In the genomic region with DNA sequence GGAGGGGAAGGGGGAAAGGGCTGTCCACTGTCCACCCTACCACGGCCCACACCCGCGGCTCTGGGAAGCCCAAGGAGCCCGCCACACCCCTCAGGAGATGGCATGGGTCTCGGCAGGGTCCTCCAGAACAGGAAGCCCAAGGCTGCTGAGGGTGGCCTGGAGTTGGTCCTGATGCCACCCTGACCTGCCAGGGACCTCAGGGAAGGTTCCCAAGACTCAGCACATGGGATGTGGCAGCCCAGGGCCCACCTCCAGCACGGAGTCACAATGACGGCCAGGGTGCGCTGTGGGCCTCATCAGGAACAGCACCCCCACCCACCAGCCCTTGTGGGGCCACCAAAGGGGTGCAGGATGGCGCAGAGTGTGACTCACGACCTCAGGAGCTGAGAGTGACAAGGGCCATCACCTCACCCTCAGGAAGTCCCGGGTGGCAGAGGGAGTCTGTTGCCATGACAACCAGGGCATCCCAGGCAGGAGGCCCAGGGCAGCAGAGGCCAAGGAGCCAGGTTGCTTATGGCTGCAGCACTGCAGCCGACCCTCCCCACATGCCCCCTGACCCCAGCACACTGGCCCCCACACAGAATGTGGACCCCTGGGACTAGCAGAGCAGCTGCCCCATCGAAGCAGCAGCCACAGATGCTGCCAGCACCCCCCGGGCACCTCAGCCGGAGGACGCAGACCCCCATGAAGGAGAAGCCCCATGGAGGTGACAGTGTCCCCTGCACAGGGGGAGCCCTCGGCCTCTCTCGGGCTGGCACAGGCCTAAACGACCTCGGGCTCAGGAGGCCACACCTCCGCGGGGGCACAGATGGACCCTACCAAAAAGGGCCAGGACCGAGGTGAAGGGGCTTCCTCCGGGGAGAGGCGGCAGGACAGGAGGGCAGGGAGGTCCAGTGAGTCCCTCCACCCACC, we compare ENCODE assay signal across 22 cellular contexts. TPM values are rescaled to one million over a fixed set of nuclear protein-coding genes. Genes with fewer than 3 reads are reported as not detected.
DNase-seq lines count a peak whose midpoint lies in the region; ATAC-seq, FAIRE-seq and TF ChIP-seq lines count a peak whose summit lies in the region.
"Had no signal": no experiment of that assay in that cellular context is flagged by ENCODE, and none has a peak within 500 bp of the region (broad histone marks: within the 10 kb centered on the region; RNA-seq: fewer than 3 reads in every experiment).

No MANE protein-coding gene starts in this region.

- no peak overlapping the region for H3K4me3 ChIP-seq in kidney (ENCODE audit: low read length in 2 of 2)
- H3K4me3 ChIP-seq: body of pancreas had no signal

- H3K27ac Mint-ChIP-seq in activated T-cell treated with anti-CD3 and anti-CD28 coated beads, Interleukin-2, amount 50 U/mL, for 72 hours = no peak overlapping the region
- no peak overlapping the region for H3K27ac Mint-ChIP-seq in T-helper 17 cell
- H3K27ac Mint-ChIP-seq: activated CD4-positive, alpha-beta T cell treated with anti-CD3 and anti-CD28 coated beads, Interleukin-2, amount 10 ng/mL, durations not matched to agents 24 days and 14 days; activated naive CD8-positive, alpha-beta T cell; CD4-positive, alpha-beta T cell; mesothelial cell of epicardium; stimulated activated naive B cell treated with anti-CD40 and anti-IgM and Interleukin-4, amounts not matched to agents 10 μg/mL and 1 μg/mL and 100 μg/mL, for 72 hours had no signal

- no peak for TF ChIP-seq CTCF in kidney (IDR thresholded peaks at IDR 0.05; ENCODE audit: borderline replicate concordance, extremely low read depth, insufficient read depth)

- no peaks in the 10 kb centered on the region for H3K4me1 ChIP-seq in kidney (ENCODE audit: control insufficient read depth in 1 of 2, insufficient read depth in 1 of 2, low read depth in 1 of 2, low read length in 2 of 2)
- H3K4me1 ChIP-seq: body of pancreas had no signal

- no peaks in the 10 kb centered on the region for H3K27me3 Mint-ChIP-seq in activated T-cell treated with anti-CD3 and anti-CD28 coated beads, Interleukin-2, amount 50 U/mL, for 72 hours (ENCODE audit: low read depth)
- peaks cover 9% of the 10 kb centered on the region for H3K27me3 Mint-ChIP-seq in activated T-cell treated with anti-CD3 and anti-CD28 coated beads, Interleukin-2, amount 50 U/mL, for 4 hours (ENCODE audit: low read depth)
- H3K27me3 Mint-ChIP-seq in T-helper 17 cell = peaks cover 11% of the 10 kb centered on the region
- H3K27me3 Mint-ChIP-seq: activated CD4-positive, alpha-beta T cell treated with anti-CD3 and anti-CD28 coated beads, Interleukin-2, amount 10 ng/mL, durations not matched to agents 24 days and 14 days; activated naive CD8-positive, alpha-beta T cell had no signal

- H3K9ac ChIP-seq in kidney (ENCODE audit: low read length in 2 of 2) = no peak overlapping the region

- FAIRE-seq in kidney (lab: Jason Lieb, UNC) = no peak
- FAIRE-seq: TTC549 had no signal

- H3K4me1 Mint-ChIP-seq in activated T-cell treated with anti-CD3 and anti-CD28 coated beads, Interleukin-2, amount 50 U/mL, for 72 hours (ENCODE audit: low read depth) = no peaks in the 10 kb centered on the region
- no peaks in the 10 kb centered on the region for H3K4me1 Mint-ChIP-seq in activated T-cell treated with anti-CD3 and anti-CD28 coated beads, Interleukin-2, amount 50 U/mL, for 4 hours (ENCODE audit: low read depth)
- H3K4me1 Mint-ChIP-seq in T-helper 17 cell = peaks cover 4% of the 10 kb centered on the region
- H3K4me1 Mint-ChIP-seq: activated CD4-positive, alpha-beta T cell treated with anti-CD3 and anti-CD28 coated beads, Interleukin-2, amount 10 ng/mL, durations not matched to agents 24 days and 14 days; stimulated activated naive B cell treated with anti-CD40 and anti-IgM and Interleukin-4, amounts not matched to agents 10 μg/mL and 1 μg/mL and 100 μg/mL, for 72 hours had no signal

- H3K36me3 Mint-ChIP-seq in activated T-cell treated with anti-CD3 and anti-CD28 coated beads, Interleukin-2, amount 50 U/mL, for 72 hours (ENCODE audit: insufficient read depth in 2 of 2) = no peaks in the 10 kb centered on the region
- no peaks in the 10 kb centered on the region for H3K36me3 Mint-ChIP-seq in activated T-cell treated with anti-CD3 and anti-CD28 coated beads, Interleukin-2, amount 50 U/mL, for 4 hours (ENCODE audit: insufficient read depth)
- no peaks in the 10 kb centered on the region for H3K36me3 Mint-ChIP-seq in T-helper 17 cell (ENCODE audit: low read depth)
- H3K36me3 Mint-ChIP-seq: activated naive CD8-positive, alpha-beta T cell; mesothelial cell of epicardium; stimulated activated naive B cell treated with anti-CD40 and anti-IgM and Interleukin-4, amounts not matched to agents 10 μg/mL and 1 μg/mL and 100 μg/mL, for 72 hours had no signal

- no peak overlapping the region for H3K27ac ChIP-seq in kidney (ENCODE audit: low read depth in 2 of 2, low read length in 2 of 2)
- H3K27ac ChIP-seq: body of pancreas had no signal

- peak in 1 of 2 donors; percentile 14 for DNase-seq in activated T-cell treated with anti-CD3 and anti-CD28 coated beads, Interleukin-2, amount 50 U/mL, for 72 hours
- DNase-seq in activated T-cell treated with anti-CD3 and anti-CD28 coated beads, Interleukin-2, amount 50 U/mL, for 4 hours = no peak
- DNase-seq in T-helper 17 cell (peak in 2 of 3 donors; percentile 5 to 7), kidney (peak; percentile 73), SKM-1 treated with dmso at 0.1 percent for 144 hours (lab: John Stamatoyannopoulos, UW; ENCODE audit: unreplicated experiment) (no peak), NCI-H1436 treated with DMSO at 0.1 percent for 48 hours (lab: John Stamatoyannopoulos, UW) (no peak), NCI-H2107 treated with DMSO at 0.1 percent for 48 hours (lab: John Stamatoyannopoulos, UW; ENCODE audit: unreplicated experiment) (no peak)
- DNase-seq in stimulated activated CD8-positive, alpha-beta memory T cell treated with anti-CD3 and anti-CD28 coated beads, Interleukin-4, amount 100 ng/mL, for 48 hours = peak; percentile 34
- DNase-seq: activated CD4-positive, alpha-beta T cell treated with anti-CD3 and anti-CD28 coated beads, Interleukin-2, amount 10 ng/mL, durations not matched to agents 24 days and 14 days; activated T-cell treated with anti-CD3 and anti-CD28 coated beads, Interleukin-2, amount 50 U/mL, for 1 hour; body of pancreas; DMS153; GDM1; left colon; NCI-H2171; NCI-H526; stimulated activated naive B cell treated with anti-CD40 and anti-IgM and Interleukin-4, amounts not matched to agents 10 μg/mL and 1 μg/mL and 100 μg/mL, for 72 hours had no signal

- H3K9me3 ChIP-seq in T-helper 17 cell (ENCODE audit: control insufficient read depth, low read length, poor library complexity, severe bottlenecking) = no peaks in the 10 kb centered on the region
- H3K9me3 ChIP-seq in kidney (ENCODE audit: control insufficient read depth in 1 of 2, low read length in 2 of 2) = no peaks in the 10 kb centered on the region
- H3K9me3 ChIP-seq: body of pancreas had no signal

- intact Hi-C loops in kidney (cut with DNase I) = no loop called here

- peak; percentile 46 to 49 for ATAC-seq in activated T-cell treated with anti-CD3 and anti-CD28 coated beads, Interleukin-2, amount 50 U/mL, for 72 hours (replicated peaks in 1 of 2)
- ATAC-seq in activated T-cell treated with anti-CD3 and anti-CD28 coated beads, Interleukin-2, amount 50 U/mL, for 4 hours = no peak
- no peak for ATAC-seq in T-helper 17 cell
- ATAC-seq: body of pancreas; left colon; stimulated activated naive B cell treated with anti-CD40 and anti-IgM and Interleukin-4, amounts not matched to agents 10 μg/mL and 1 μg/mL and 100 μg/mL, for 72 hours had no signal

- H3K4me3 Mint-ChIP-seq in activated T-cell treated with anti-CD3 and anti-CD28 coated beads, Interleukin-2, amount 50 U/mL, for 72 hours = no peak overlapping the region
- no peak overlapping the region for H3K4me3 Mint-ChIP-seq in activated T-cell treated with anti-CD3 and anti-CD28 coated beads, Interleukin-2, amount 50 U/mL, for 4 hours
- no peak overlapping the region for H3K4me3 Mint-ChIP-seq in T-helper 17 cell
- H3K4me3 Mint-ChIP-seq: activated CD4-positive, alpha-beta T cell treated with anti-CD3 and anti-CD28 coated beads, Interleukin-2, amount 10 ng/mL, durations not matched to agents 24 days and 14 days; activated naive CD8-positive, alpha-beta T cell; CD4-positive, alpha-beta T cell; mesothelial cell of epicardium; stimulated activated naive B cell treated with anti-CD40 and anti-IgM and Interleukin-4, amounts not matched to agents 10 μg/mL and 1 μg/mL and 100 μg/mL, for 72 hours had no signal

- H3K36me3 ChIP-seq in kidney (ENCODE audit: control insufficient read depth in 1 of 2, insufficient read depth in 2 of 2, low read length in 2 of 2) = no peaks in the 10 kb centered on the region

- H3K9me3 Mint-ChIP-seq in activated T-cell treated with anti-CD3 and anti-CD28 coated beads, Interleukin-2, amount 50 U/mL, for 72 hours = no peaks in the 10 kb centered on the region
- no peaks in the 10 kb centered on the region for H3K9me3 Mint-ChIP-seq in activated T-cell treated with anti-CD3 and anti-CD28 coated beads, Interleukin-2, amount 50 U/mL, for 4 hours
- H3K9me3 Mint-ChIP-seq: activated CD4-positive, alpha-beta T cell treated with anti-CD3 and anti-CD28 coated beads, Interleukin-2, amount 10 ng/mL, durations not matched to agents 24 days and 14 days; CD4-positive, alpha-beta T cell; mesothelial cell of epicardium; stimulated activated naive B cell treated with anti-CD40 and anti-IgM and Interleukin-4, amounts not matched to agents 10 μg/mL and 1 μg/mL and 100 μg/mL, for 72 hours had no signal

RNA-seq across cellular contexts. Expression of a gene that starts 34.3 kb away (rescaled TPM):
- 10 to 100 TPM; 28.8 to 30.1 TPM for total RNA-seq in activated T-cell treated with anti-CD3 and anti-CD28 coated beads, Interleukin-2, amount 50 U/mL, for 72 hours
- total RNA-seq in activated T-cell treated with anti-CD3 and anti-CD28 coated beads, Interleukin-2, amount 50 U/mL, for 4 hours = 1 to 10 TPM; 2.5 to 4.5 (median 3.1) TPM
- total RNA-seq in T-helper 17 cell (under 1 TPM in 1 of 2 donors, not detected in 1; 0.18 TPM), kidney (0.54 TPM)
- polyA plus RNA-seq in kidney (ENCODE audit: insufficient read depth, low read depth, low replicate concordance) = 0.58 TPM
- total RNA-seq: CD4-positive, alpha-beta T cell; fibroblast of lung had no signal

Comparison
In these comparisons a context has a peak if more than half of its experiments do, and no peak if none do; other contexts are left out.
1. ATAC-seq: peak in activated T-cell treated with anti-CD3 and anti-CD28 coated beads, Interleukin-2, amount 50 U/mL, for 72 hours (2 of 2); none in activated T-cell treated with anti-CD3 and anti-CD28 coated beads, Interleukin-2, amount 50 U/mL, for 4 hours (0 of 2) and T-helper 17 cell (single experiment).
2. RNA of a gene that starts 34.3 kb away (total RNA-seq): 28.8 to 30.1 TPM in activated T-cell treated with anti-CD3 and anti-CD28 coated beads, Interleukin-2, amount 50 U/mL, for 72 hours; 2.5 to 4.5 TPM in activated T-cell treated with anti-CD3 and anti-CD28 coated beads, Interleukin-2, amount 50 U/mL, for 4 hours, 0.54 TPM in kidney (single experiment) and 0.18 TPM in T-helper 17 cell; every median in the first group is over 4 times any median in the second.
3. DNase-seq: peak in T-helper 17 cell (2 of 3), kidney (single experiment) and stimulated activated CD8-positive, alpha-beta memory T cell treated with anti-CD3 and anti-CD28 coated beads, Interleukin-4, amount 100 ng/mL, for 48 hours (single experiment); none in activated T-cell treated with anti-CD3 and anti-CD28 coated beads, Interleukin-2, amount 50 U/mL, for 4 hours (single experiment), SKM-1 treated with dmso at 0.1 percent for 144 hours (single experiment), NCI-H1436 treated with DMSO at 0.1 percent for 48 hours (single experiment) and NCI-H2107 treated with DMSO at 0.1 percent for 48 hours (single experiment).